ENCODE assay signal across 10 cellular contexts in the genomic region with DNA sequence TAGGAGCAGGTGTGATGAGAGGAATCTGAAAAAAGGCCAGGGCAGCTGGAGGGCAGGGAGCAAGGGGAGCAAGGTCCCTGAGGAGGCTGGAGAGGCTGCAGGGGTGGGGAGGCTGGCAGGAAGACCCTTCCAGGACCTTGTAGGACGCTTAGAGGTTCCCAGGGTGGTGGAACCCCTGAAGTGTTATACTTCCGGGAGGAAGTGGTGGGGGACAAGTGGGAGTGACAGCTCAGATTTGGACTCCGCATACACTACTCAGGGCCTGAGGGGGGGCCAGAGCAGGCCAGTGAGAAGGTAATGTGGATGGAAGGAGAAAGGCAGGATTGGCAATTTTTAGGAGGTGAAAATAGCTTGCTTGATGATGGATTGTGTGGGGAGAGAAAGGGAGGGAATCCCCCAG. TPM values are rescaled to one million over a fixed set of nuclear protein-coding genes. Genes with fewer than 3 reads are reported as not detected.
DNase-seq lines count a peak whose midpoint lies in the region; ATAC-seq and TF ChIP-seq lines count a peak whose summit lies in the region.
"Had no signal": no experiment of that assay in that cellular context is flagged by ENCODE, and none has a peak within 500 bp of the region (broad histone marks: within the 10 kb centered on the region; RNA-seq: fewer than 3 reads in every experiment).

No MANE protein-coding gene starts in this region.

- peak in 1 of 2 donors; percentile 6 for DNase-seq in activated T-cell treated with anti-CD3 and anti-CD28 coated beads, Interleukin-2, amount 50 U/mL, for 72 hours
- no peak for DNase-seq in activated T-cell treated with anti-CD3 and anti-CD28 coated beads, Interleukin-2, amount 50 U/mL, for 48 hours
- DNase-seq in RWPE1 (ENCODE audit: low spot score) (no peak), progenitor cell of endocrine pancreas (ENCODE audit: low spot score, unreplicated experiment) (no peak), EL (no peak)
- no peak for DNase-seq in central memory CD8-positive, alpha-beta T cell (ENCODE audit: low spot score in 2 of 2)
- DNase-seq: activated effector memory CD4-positive, alpha-beta T cell treated with Interleukin-2 at 50 U/mL for 16 hours; NCI-H2081 treated with DMSO at 0.1 percent for 48 hours had no signal

- peak overlapping the region; percentile 48 for H3K27ac Mint-ChIP-seq in activated T-cell treated with anti-CD3 and anti-CD28 coated beads, Interleukin-2, amount 50 U/mL, for 72 hours
- peak overlapping the region; percentile 69 for H3K27ac Mint-ChIP-seq in central memory CD8-positive, alpha-beta T cell (ENCODE audit: low read depth)
- peak overlapping the region; percentile 5 for H3K27ac Mint-ChIP-seq in progenitor cell of endocrine pancreas

- no peak for ATAC-seq in activated T-cell treated with anti-CD3 and anti-CD28 coated beads, Interleukin-2, amount 50 U/mL, for 72 hours (replicated peaks in 1 of 2)
- no peak for ATAC-seq in central memory CD8-positive, alpha-beta T cell (replicated peaks; ENCODE audit: extremely low read depth, poor library complexity, severe bottlenecking)
- ATAC-seq in HG03457 (IDR thresholded peaks at IDR 0.05; ENCODE audit: unreplicated experiment) (no peak), HG03432 (IDR thresholded peaks at IDR 0.05; ENCODE audit: unreplicated experiment) (no peak)

- POLR2A ChIA-PET in RWPE1 (lab: Yijun Ruan, JAX; ENCODE audit: low non-redundant PET), result no interaction called here

- no peaks in the 10 kb centered on the region for H3K27me3 Mint-ChIP-seq in activated T-cell treated with anti-CD3 and anti-CD28 coated beads, Interleukin-2, amount 50 U/mL, for 72 hours (ENCODE audit: low read depth)
- no peaks in the 10 kb centered on the region for H3K27me3 Mint-ChIP-seq in central memory CD8-positive, alpha-beta T cell
- no peaks in the 10 kb centered on the region for H3K27me3 Mint-ChIP-seq in progenitor cell of endocrine pancreas

- H3K9me3 Mint-ChIP-seq in activated T-cell treated with anti-CD3 and anti-CD28 coated beads, Interleukin-2, amount 50 U/mL, for 72 hours, result no peaks in the 10 kb centered on the region
- no peaks in the 10 kb centered on the region for H3K9me3 Mint-ChIP-seq in central memory CD8-positive, alpha-beta T cell
- no peaks in the 10 kb centered on the region for H3K9me3 Mint-ChIP-seq in progenitor cell of endocrine pancreas (ENCODE audit: low read depth)

- peak overlapping the region; percentile 92 to 95 for H3K4me3 Mint-ChIP-seq in activated T-cell treated with anti-CD3 and anti-CD28 coated beads, Interleukin-2, amount 50 U/mL, for 72 hours
- peak overlapping the region; percentile 80 for H3K4me3 Mint-ChIP-seq in central memory CD8-positive, alpha-beta T cell
- peak overlapping the region; percentile 40 for H3K4me3 Mint-ChIP-seq in progenitor cell of endocrine pancreas (ENCODE audit: low read depth)

- H3K27ac ChIP-seq in RWPE1, result 0 out of 2 replicates have a peak overlapping the region, but pooled peaks have one; percentile 4

- H3K4me1 Mint-ChIP-seq in activated T-cell treated with anti-CD3 and anti-CD28 coated beads, Interleukin-2, amount 50 U/mL, for 72 hours (ENCODE audit: low read depth), result peaks cover 53% of the 10 kb centered on the region
- peaks cover 38% of the 10 kb centered on the region for H3K4me1 Mint-ChIP-seq in central memory CD8-positive, alpha-beta T cell
- H3K4me1 Mint-ChIP-seq in progenitor cell of endocrine pancreas (ENCODE audit: low read depth), result peaks cover 14% of the 10 kb centered on the region

- TF ChIP-seq CTCF in RWPE1 (conservative IDR thresholded peaks at IDR 0.05; ENCODE audit: low read depth), result no peak
- TF ChIP-seq CTCF in progenitor cell of endocrine pancreas (IDR thresholded peaks at IDR 0.05; ENCODE audit: unreplicated experiment), result no peak

- peaks cover 10 to 14% of the 10 kb centered on the region in 2 donors for H3K36me3 Mint-ChIP-seq in activated T-cell treated with anti-CD3 and anti-CD28 coated beads, Interleukin-2, amount 50 U/mL, for 72 hours (ENCODE audit: insufficient read depth in 2 of 2)
- H3K36me3 Mint-ChIP-seq in central memory CD8-positive, alpha-beta T cell (ENCODE audit: insufficient read depth), result peaks cover 6% of the 10 kb centered on the region
- peaks cover 4% of the 10 kb centered on the region for H3K36me3 Mint-ChIP-seq in progenitor cell of endocrine pancreas (ENCODE audit: insufficient read depth)

- CTCF ChIA-PET in RWPE1 (lab: Yijun Ruan, JAX), result interaction anchor here (0.6 kb wide), 1 partner anchor 179 kb away, joined by 4 read pairs; no protein-coding TSS in a partner anchor

RNA-seq across cellular contexts. Expression of gene NCAPH, which starts 1.9 kb away (rescaled TPM):
- 10 to 100 TPM; 82.2 to 86.2 TPM for total RNA-seq in activated T-cell treated with anti-CD3 and anti-CD28 coated beads, Interleukin-2, amount 50 U/mL, for 72 hours
- total RNA-seq in progenitor cell of endocrine pancreas, result 20.9 and 21.2 TPM in 2 replicates

RNA-seq across cellular contexts. Expression of gene ITPRIPL1, which starts 8.6 kb away (rescaled TPM):
- total RNA-seq in activated T-cell treated with anti-CD3 and anti-CD28 coated beads, Interleukin-2, amount 50 U/mL, for 72 hours, result 10 to 100 TPM; 28.0 to 31.4 TPM
- 6.1 and 6.9 TPM in 2 replicates for total RNA-seq in progenitor cell of endocrine pancreas

RNA-seq across cellular contexts. Expression of gene SNRNP200, which starts 28.4 kb away (rescaled TPM):
- total RNA-seq in activated T-cell treated with anti-CD3 and anti-CD28 coated beads, Interleukin-2, amount 50 U/mL, for 72 hours, result 100 to 1,000 TPM; 188 to 228 TPM
- 223 and 235 TPM in 2 replicates for total RNA-seq in progenitor cell of endocrine pancreas

Comparison
In these comparisons a context has a peak if more than half of its experiments do, and no peak if none do; other contexts are left out.
1. H3K27ac Mint-ChIP-seq: peak in every context shown above with its lines; median percentile 69 in central memory CD8-positive, alpha-beta T cell; 48 in activated T-cell treated with anti-CD3 and anti-CD28 coated beads, Interleukin-2, amount 50 U/mL, for 72 hours; 5 in progenitor cell of endocrine pancreas.
2. H3K4me3 Mint-ChIP-seq: peak in every context shown above with its lines; median percentile 94 in activated T-cell treated with anti-CD3 and anti-CD28 coated beads, Interleukin-2, amount 50 U/mL, for 72 hours; 80 in central memory CD8-positive, alpha-beta T cell; 40 in progenitor cell of endocrine pancreas.